ENCODE assay signal across 8 cellular contexts in the genomic region with DNA sequence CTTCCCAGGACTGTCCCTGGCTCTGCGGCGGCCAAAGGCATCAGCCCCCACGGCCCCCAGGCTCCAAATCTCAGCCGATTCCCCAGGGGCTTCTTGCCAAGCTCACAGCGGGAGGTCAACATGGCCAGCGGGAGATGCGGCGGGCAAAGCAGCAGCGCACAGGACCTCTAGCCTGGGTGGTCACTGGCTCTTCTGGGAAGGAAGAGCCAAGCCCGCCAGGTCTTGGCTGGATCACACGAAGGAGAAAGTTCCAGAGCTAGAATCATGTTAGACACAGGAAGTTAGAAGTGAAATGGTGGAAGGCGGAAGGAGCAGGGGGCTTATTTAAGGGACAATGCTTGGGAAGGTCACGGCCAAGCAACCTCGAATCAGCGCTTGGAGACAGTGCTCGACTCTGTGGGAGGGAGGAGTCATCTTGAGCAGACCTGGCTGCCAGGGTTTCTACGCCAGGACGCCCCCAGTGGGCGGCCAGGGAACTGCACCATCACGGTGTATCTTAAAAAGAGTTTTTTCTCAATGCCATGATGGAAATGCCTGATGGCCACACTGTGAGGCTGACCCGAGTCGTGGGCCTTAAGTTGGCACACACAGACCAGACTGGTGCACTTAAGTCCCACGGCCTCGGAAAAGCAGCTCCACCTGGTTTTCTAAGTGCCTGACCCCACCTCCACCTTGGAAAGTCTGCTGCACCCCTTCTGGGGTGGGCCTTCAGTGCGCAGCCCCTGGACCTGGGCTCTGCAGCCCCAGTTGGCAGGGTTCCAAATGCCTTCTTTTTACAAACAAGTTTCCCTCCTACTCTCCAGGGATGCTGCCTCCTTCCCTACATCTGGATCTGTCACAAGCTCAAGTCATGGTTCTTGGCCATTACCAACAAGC. TPM values are rescaled to one million over a fixed set of nuclear protein-coding genes. Genes with fewer than 3 reads are reported as not detected.
DNase-seq lines count a peak whose midpoint lies in the region; ATAC-seq and TF ChIP-seq lines count a peak whose summit lies in the region.

No MANE protein-coding gene starts in this region.

- DNase-seq in COR-L47 (lab: John Stamatoyannopoulos, UW), result peak; percentile 41
- peak in 67 of 76 experiments; percentile 13 to 85 (median 58) for DNase-seq in HUDEP-2 (lab: John Stamatoyannopoulos, UW; ENCODE audit: unreplicated experiment in 76 of 76)
- peak; percentile 62 for DNase-seq in SK-N-DZ (ENCODE audit: low spot score)
- DNase-seq in activated naive CD4-positive, alpha-beta T cell treated with Interleukin-2 at 50 U/mL for 16 hours, result peak; percentile 84
- peak; percentile 41 for DNase-seq in glomerular endothelial cell (ENCODE audit: extremely low read depth, low read depth, low spot score)
- peak; percentile 41 for DNase-seq in pons (ENCODE audit: low spot score)
- peak; percentile 62 to 94 for DNase-seq in upper lobe of left lung

- H3K36me3 ChIP-seq in upper lobe of left lung, result peaks cover 12 to 83% (median 57%) of the 10 kb centered on the region in 4 donors

- WGBS in upper lobe of left lung, 2 donors, result 66 to 67% methylated on average over 20 to 25 of the region's 25 CpGs

- no peak overlapping the region for H3K4me3 ChIP-seq in upper lobe of left lung

- H3K27ac ChIP-seq in upper lobe of left lung, result no peak overlapping the region

- no peak for TF ChIP-seq POLR2A in upper lobe of left lung (IDR thresholded peaks at IDR 0.05)

- ATAC-seq in upper lobe of left lung (ENCODE audit: low FRiP score in 2 of 2) (peak; percentile 67 to 78), GM18498 (IDR thresholded peaks at IDR 0.05; ENCODE audit: unreplicated experiment) (no peak)

- peak; percentile 72 to 89 (median 85) for TF ChIP-seq CTCF in upper lobe of left lung (IDR thresholded peaks at IDR 0.05)

- H3K27me3 ChIP-seq in upper lobe of left lung, result no peaks in the 10 kb centered on the region

- no peak for TF ChIP-seq EP300 in upper lobe of left lung (IDR thresholded peaks at IDR 0.05)

- H3K4me1 ChIP-seq in upper lobe of left lung, result peaks cover 0 to 12% (median 0%) of the 10 kb centered on the region in 4 donors

- H3K9me3 ChIP-seq in upper lobe of left lung, result no peaks in the 10 kb centered on the region

RNA-seq across cellular contexts. Expression of a gene that starts 29.3 kb away (rescaled TPM):
- 19.6 and 24.8 TPM in 2 replicates for polyA plus RNA-seq in SK-N-DZ (2014; cell fraction: cytosol; rRNA removed)
- 14.5 and 15.5 TPM in 2 replicates for polyA plus RNA-seq in SK-N-DZ (2014; cell fraction: nucleus; rRNA removed)
- total RNA-seq in glomerular endothelial cell, result 19.0 and 20.1 TPM in 2 replicates
- 10 to 100 TPM; 15.6 to 30.3 (median 24.3) TPM for total RNA-seq in upper lobe of left lung

RNA-seq across cellular contexts. Expression of a gene that starts 29.5 kb away (rescaled TPM):
- 108 and 121 TPM in 2 replicates for polyA plus RNA-seq in SK-N-DZ (2014; cell fraction: cytosol; rRNA removed)
- 78.5 and 88.6 TPM in 2 replicates for polyA plus RNA-seq in SK-N-DZ (2014; cell fraction: nucleus; rRNA removed)
- 100.0 and 142 TPM in 2 replicates for total RNA-seq in glomerular endothelial cell
- 10 to 100 TPM; 25.2 to 66.3 (median 47.6) TPM for total RNA-seq in upper lobe of left lung

RNA-seq across cellular contexts. Expression of a gene that starts 52.9 kb away (rescaled TPM):
- polyA plus RNA-seq in SK-N-DZ (2014; cell fraction: cytosol; rRNA removed), result 0.32 and 0.59 TPM in 2 replicates
- polyA plus RNA-seq in SK-N-DZ (2014; cell fraction: nucleus; rRNA removed), result 5.5 and 9.6 TPM in 2 replicates
- 0.24 and 0.88 TPM in 2 replicates for total RNA-seq in glomerular endothelial cell
- 1 to 10 TPM in 3 of 6 donors, under 1 TPM in 2, not detected in 1; 0.91 to 9.4 (median 1.0) TPM for total RNA-seq in upper lobe of left lung
